14 cellular contexts compared by ENCODE assay signal in genomic region chr3:115617573-115617972, GRCh38. TPM values are rescaled to one million over a fixed set of nuclear protein-coding genes. Genes with fewer than 3 reads are reported as not detected.
DNase-seq lines count a peak whose midpoint lies in the region; ATAC-seq lines count a peak whose summit lies in the region.
"Had no signal": no experiment of that assay in that cellular context is flagged by ENCODE, and none has a peak within 500 bp of the region (broad histone marks: within the 10 kb centered on the region; RNA-seq: fewer than 3 reads in every experiment).

No MANE protein-coding gene starts in this region.

- no peak overlapping the region for H3K4me3 Mint-ChIP-seq in activated T-cell treated with anti-CD3 and anti-CD28 coated beads, Interleukin-2, amount 50 U/mL, for 4 hours
- no peak overlapping the region for H3K4me3 Mint-ChIP-seq in activated naive CD8-positive, alpha-beta T cell treated with anti-CD3 and anti-CD28 coated beads, Interleukin-2, amount 50 U/mL, for 24 hours
- no peak overlapping the region for H3K4me3 Mint-ChIP-seq in activated naive CD8-positive, alpha-beta T cell treated with anti-CD3 and anti-CD28 coated beads for 36 hours
- H3K4me3 Mint-ChIP-seq in stimulated activated effector memory CD8-positive, alpha-beta T cell treated with anti-CD3 and anti-CD28 coated beads, Interleukin-12 subunit alpha, Interleukin-12 subunit beta, amount 100 ng/mL, for 72 hours: no peak overlapping the region
- H3K4me3 Mint-ChIP-seq: CD4-positive, alpha-beta T cell; GM23338 had no signal

- no peak for DNase-seq in activated T-cell treated with anti-CD3 and anti-CD28 coated beads, Interleukin-2, amount 50 U/mL, for 4 hours
- no peak for DNase-seq in activated T-cell treated with anti-CD3 and anti-CD28 coated beads, Interleukin-2, amount 50 U/mL, for 48 hours
- DNase-seq in activated naive CD8-positive, alpha-beta T cell treated with anti-CD3 and anti-CD28 coated beads, Interleukin-2, amount 50 U/mL, for 24 hours: no peak
- no peak for DNase-seq in activated naive CD8-positive, alpha-beta T cell treated with anti-CD3 and anti-CD28 coated beads for 36 hours
- DNase-seq in stimulated activated effector memory CD8-positive, alpha-beta T cell treated with anti-CD3 and anti-CD28 coated beads, Interleukin-12 subunit alpha, Interleukin-12 subunit beta, amount 100 ng/mL, for 72 hours (ENCODE audit: low spot score in 2 of 2): no peak
- DNase-seq: ACHN; BE2C; Caco-2; CD4-positive, alpha-beta T cell; HCEC 1CT; IMR-90 had no signal

- no peak overlapping the region for H3K27ac Mint-ChIP-seq in activated naive CD8-positive, alpha-beta T cell treated with anti-CD3 and anti-CD28 coated beads, Interleukin-2, amount 50 U/mL, for 24 hours
- no peak overlapping the region for H3K27ac Mint-ChIP-seq in activated naive CD8-positive, alpha-beta T cell treated with anti-CD3 and anti-CD28 coated beads for 36 hours
- no peak overlapping the region for H3K27ac Mint-ChIP-seq in stimulated activated effector memory CD8-positive, alpha-beta T cell treated with anti-CD3 and anti-CD28 coated beads, Interleukin-12 subunit alpha, Interleukin-12 subunit beta, amount 100 ng/mL, for 72 hours
- H3K27ac Mint-ChIP-seq: CD4-positive, alpha-beta T cell; GM23338 had no signal

- peaks cover 3% of the 10 kb centered on the region for H3K4me1 Mint-ChIP-seq in activated T-cell treated with anti-CD3 and anti-CD28 coated beads, Interleukin-2, amount 50 U/mL, for 4 hours (ENCODE audit: low read depth)
- H3K4me1 Mint-ChIP-seq in activated naive CD8-positive, alpha-beta T cell treated with anti-CD3 and anti-CD28 coated beads, Interleukin-2, amount 50 U/mL, for 24 hours: peaks cover 12% of the 10 kb centered on the region
- H3K4me1 Mint-ChIP-seq in activated naive CD8-positive, alpha-beta T cell treated with anti-CD3 and anti-CD28 coated beads for 36 hours: peaks cover 8% of the 10 kb centered on the region
- H3K4me1 Mint-ChIP-seq in stimulated activated effector memory CD8-positive, alpha-beta T cell treated with anti-CD3 and anti-CD28 coated beads, Interleukin-12 subunit alpha, Interleukin-12 subunit beta, amount 100 ng/mL, for 72 hours: peaks cover 22% of the 10 kb centered on the region

- no peaks in the 10 kb centered on the region for H3K9me3 Mint-ChIP-seq in activated T-cell treated with anti-CD3 and anti-CD28 coated beads, Interleukin-2, amount 50 U/mL, for 4 hours
- no peaks in the 10 kb centered on the region for H3K9me3 Mint-ChIP-seq in activated naive CD8-positive, alpha-beta T cell treated with anti-CD3 and anti-CD28 coated beads, Interleukin-2, amount 50 U/mL, for 24 hours
- no peaks in the 10 kb centered on the region for H3K9me3 Mint-ChIP-seq in activated naive CD8-positive, alpha-beta T cell treated with anti-CD3 and anti-CD28 coated beads for 36 hours
- H3K9me3 Mint-ChIP-seq in stimulated activated effector memory CD8-positive, alpha-beta T cell treated with anti-CD3 and anti-CD28 coated beads, Interleukin-12 subunit alpha, Interleukin-12 subunit beta, amount 100 ng/mL, for 72 hours: no peaks in the 10 kb centered on the region
- H3K9me3 Mint-ChIP-seq: CD4-positive, alpha-beta T cell; GM23338 had no signal

- H3K36me3 Mint-ChIP-seq in activated T-cell treated with anti-CD3 and anti-CD28 coated beads, Interleukin-2, amount 50 U/mL, for 4 hours (ENCODE audit: insufficient read depth): no peaks in the 10 kb centered on the region
- no peaks in the 10 kb centered on the region for H3K36me3 Mint-ChIP-seq in activated naive CD8-positive, alpha-beta T cell treated with anti-CD3 and anti-CD28 coated beads, Interleukin-2, amount 50 U/mL, for 24 hours (ENCODE audit: low read depth)
- no peaks in the 10 kb centered on the region for H3K36me3 Mint-ChIP-seq in activated naive CD8-positive, alpha-beta T cell treated with anti-CD3 and anti-CD28 coated beads for 36 hours
- no peaks in the 10 kb centered on the region for H3K36me3 Mint-ChIP-seq in stimulated activated effector memory CD8-positive, alpha-beta T cell treated with anti-CD3 and anti-CD28 coated beads, Interleukin-12 subunit alpha, Interleukin-12 subunit beta, amount 100 ng/mL, for 72 hours

- peaks cover 4% of the 10 kb centered on the region for H3K27me3 Mint-ChIP-seq in activated T-cell treated with anti-CD3 and anti-CD28 coated beads, Interleukin-2, amount 50 U/mL, for 4 hours (ENCODE audit: low read depth)
- H3K27me3 Mint-ChIP-seq in activated naive CD8-positive, alpha-beta T cell treated with anti-CD3 and anti-CD28 coated beads, Interleukin-2, amount 50 U/mL, for 24 hours: peaks cover 19% of the 10 kb centered on the region
- peaks cover 18% of the 10 kb centered on the region for H3K27me3 Mint-ChIP-seq in activated naive CD8-positive, alpha-beta T cell treated with anti-CD3 and anti-CD28 coated beads for 36 hours

- peak; percentile 32 to 46 for ATAC-seq in activated T-cell treated with anti-CD3 and anti-CD28 coated beads, Interleukin-2, amount 50 U/mL, for 4 hours
- ATAC-seq in activated naive CD8-positive, alpha-beta T cell treated with anti-CD3 and anti-CD28 coated beads, Interleukin-2, amount 50 U/mL, for 24 hours: peak; percentile 70
- peak; percentile 83 for ATAC-seq in stimulated activated effector memory CD8-positive, alpha-beta T cell treated with anti-CD3 and anti-CD28 coated beads, Interleukin-12 subunit alpha, Interleukin-12 subunit beta, amount 100 ng/mL, for 72 hours
- no peak for ATAC-seq in HG02588 (IDR thresholded peaks at IDR 0.05; ENCODE audit: unreplicated experiment)
- no peak for ATAC-seq in GM18907 (IDR thresholded peaks at IDR 0.05; ENCODE audit: unreplicated experiment)
- ATAC-seq: GM23338 had no signal

RNA-seq across cellular contexts. Expression of gene GAP43, which starts 5.7 kb away (rescaled TPM):
- total RNA-seq in activated T-cell treated with anti-CD3 and anti-CD28 coated beads, Interleukin-2, amount 50 U/mL, for 4 hours: not detected
- under 1 TPM in 1 of 2 experiments, not detected in 1; 0.16 TPM for total RNA-seq in activated naive CD8-positive, alpha-beta T cell treated with anti-CD3 and anti-CD28 coated beads for 36 hours
- total RNA-seq: Caco-2; CD4-positive, alpha-beta T cell had no signal

Comparison
In these comparisons a context has a peak if more than half of its experiments do, and no peak if none do; other contexts are left out.
1. ATAC-seq: peak in activated T-cell treated with anti-CD3 and anti-CD28 coated beads, Interleukin-2, amount 50 U/mL, for 4 hours (2 of 2), activated naive CD8-positive, alpha-beta T cell treated with anti-CD3 and anti-CD28 coated beads, Interleukin-2, amount 50 U/mL, for 24 hours (single experiment) and stimulated activated effector memory CD8-positive, alpha-beta T cell treated with anti-CD3 and anti-CD28 coated beads, Interleukin-12 subunit alpha, Interleukin-12 subunit beta, amount 100 ng/mL, for 72 hours (single experiment); none in HG02588 (single experiment) and GM18907 (single experiment).